26 cellular contexts compared by ENCODE assay signal in the genomic region with DNA sequence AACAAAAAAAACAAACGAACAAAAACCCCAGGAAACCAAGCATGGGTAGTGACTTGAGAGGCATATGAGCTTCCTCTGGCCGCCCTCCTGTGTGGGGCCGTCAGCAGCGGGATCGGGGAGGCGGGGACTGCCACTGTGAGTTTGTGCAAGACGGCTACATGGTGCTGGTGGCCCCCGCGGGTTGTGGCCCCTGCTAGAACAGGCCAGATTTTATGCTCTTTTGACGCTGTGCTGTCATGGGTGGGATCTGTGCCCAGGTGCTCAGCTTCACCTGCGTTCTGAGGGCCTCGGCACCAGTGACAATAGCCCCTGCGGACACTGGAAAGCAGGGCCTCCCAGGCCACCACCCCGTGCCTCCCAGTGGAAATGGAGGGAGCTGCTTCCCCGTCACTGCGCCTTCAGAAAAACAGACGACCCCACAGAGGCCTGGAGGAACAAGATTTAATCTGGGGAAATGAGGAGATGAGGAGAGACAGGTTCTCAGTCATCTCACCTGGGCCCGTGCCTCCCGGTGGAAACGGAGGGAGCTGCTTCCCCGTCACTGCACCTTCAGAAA. TPM values are rescaled to one million over a fixed set of nuclear protein-coding genes. Genes with fewer than 3 reads are reported as not detected.
"Had no signal": no experiment of that assay in that cellular context is flagged by ENCODE, and none has a peak within 500 bp of the region (broad histone marks: within the 10 kb centered on the region; RNA-seq: fewer than 3 reads in every experiment).

No MANE protein-coding gene starts in this region.

- ATAC-seq: activated CD8-positive, alpha-beta memory T cell treated with anti-CD3 and anti-CD28 coated beads, Interleukin-2, amount 10 ng/mL, durations not matched to agents 7 days and 5 days; activated CD8-positive, alpha-beta T cell treated with anti-CD3 and anti-CD28 coated beads, Interleukin-2, amount 10 ng/mL, durations not matched to agents 7 days and 5 days had no signal

- DNase-seq: activated CD4-positive, alpha-beta T cell treated with anti-CD3 and anti-CD28 coated beads for 48 hours; activated CD4-positive, alpha-beta T cell treated with anti-CD3 and anti-CD28 coated beads, Interleukin-2, amount 50 U/mL, for 4 hours; activated CD4-positive, CD25-positive, alpha-beta regulatory T cell treated with anti-CD3 and anti-CD28 coated beads, Interleukin-2, amount 50 U/mL, for 72 hours; activated CD8-positive, alpha-beta memory T cell treated with anti-CD3 and anti-CD28 coated beads, Interleukin-2, amount 10 ng/mL, durations not matched to agents 7 days and 5 days; activated CD8-positive, alpha-beta T cell treated with anti-CD3 and anti-CD28 coated beads, Interleukin-2, amount 10 ng/mL, durations not matched to agents 7 days and 5 days; activated effector memory CD4-positive, alpha-beta T cell treated with Interleukin-2 at 50 U/mL for 16 hours; activated naive CD4-positive, alpha-beta T cell treated with Interleukin-2 at 50 U/mL for 16 hours; activated T-cell treated with anti-CD3 and anti-CD28 coated beads, Interleukin-2, amount 50 U/mL, for 24 hours; cerebellar nuclear complex; KG1; NCI-H1092; NCI-H1930; NCI-H2107; NCI-H345; NCI-H510A; NCI-H526 treated with DMSO at 0.1 percent for 48 hours; NCI-H82; Peyer's patch; Right ventricle myocardium superior; T-helper 1 cell had no signal

- H3K36me3 Mint-ChIP-seq: activated CD8-positive, alpha-beta memory T cell treated with anti-CD3 and anti-CD28 coated beads, Interleukin-2, amount 10 ng/mL, durations not matched to agents 7 days and 5 days; activated naive CD8-positive, alpha-beta T cell had no signal

- H3K4me1 ChIP-seq: SJSA1 had no signal

- H3K9me3 ChIP-seq: Peyer's patch, SJSA1 had no signal

- H3K4me3 Mint-ChIP-seq: activated CD8-positive, alpha-beta memory T cell treated with anti-CD3 and anti-CD28 coated beads, Interleukin-2, amount 10 ng/mL, durations not matched to agents 7 days and 5 days; activated CD8-positive, alpha-beta T cell treated with anti-CD3 and anti-CD28 coated beads, Interleukin-2, amount 10 ng/mL, durations not matched to agents 7 days and 5 days; activated naive CD8-positive, alpha-beta T cell; activated T-cell treated with anti-CD3 and anti-CD28 coated beads, Interleukin-2, amount 50 U/mL, for 24 hours; activated T-helper 1 cell treated with anti-CD3 and anti-CD28 coated beads, Interleukin-12 subunit alpha, Interleukin-12 subunit beta, Interleukin-2, Interleukin-4 antibody, amounts not matched to agents 30 ng/mL and 10 ng/mL and 1 ng/mL, durations not matched to agents 14 hours and 24 hours and 36 hours had no signal

- H3K27ac ChIP-seq: Peyer's patch, RWPE1, SJSA1 had no signal

- H3K36me3 ChIP-seq: Peyer's patch, SJSA1 had no signal

- H3K9me3 Mint-ChIP-seq: activated T-cell treated with anti-CD3 and anti-CD28 coated beads, Interleukin-2, amount 50 U/mL, for 24 hours; activated T-helper 1 cell treated with anti-CD3 and anti-CD28 coated beads, Interleukin-12 subunit alpha, Interleukin-12 subunit beta, Interleukin-2, Interleukin-4 antibody, amounts not matched to agents 30 ng/mL and 10 ng/mL and 1 ng/mL, durations not matched to agents 14 hours and 24 hours and 36 hours had no signal

- H3K4me3 ChIP-seq: Peyer's patch, SJSA1 had no signal

- H3K27ac Mint-ChIP-seq: activated CD8-positive, alpha-beta memory T cell treated with anti-CD3 and anti-CD28 coated beads, Interleukin-2, amount 10 ng/mL, durations not matched to agents 7 days and 5 days; activated CD8-positive, alpha-beta T cell treated with anti-CD3 and anti-CD28 coated beads, Interleukin-2, amount 10 ng/mL, durations not matched to agents 7 days and 5 days; activated naive CD8-positive, alpha-beta T cell; activated T-cell treated with anti-CD3 and anti-CD28 coated beads, Interleukin-2, amount 50 U/mL, for 24 hours; activated T-helper 1 cell treated with anti-CD3 and anti-CD28 coated beads, Interleukin-12 subunit alpha, Interleukin-12 subunit beta, Interleukin-2, Interleukin-4 antibody, amounts not matched to agents 30 ng/mL and 10 ng/mL and 1 ng/mL, durations not matched to agents 14 hours and 24 hours and 36 hours had no signal

RNA-seq across cellular contexts. Expression of a gene that starts 4.7 kb away (rescaled TPM):
- total RNA-seq: activated CD8-positive, alpha-beta T cell treated with anti-CD3 and anti-CD28 coated beads, Interleukin-2, amount 10 ng/mL, durations not matched to agents 7 days and 5 days; activated T-helper 1 cell treated with anti-CD3 and anti-CD28 coated beads, Interleukin-12 subunit alpha, Interleukin-12 subunit beta, Interleukin-2, Interleukin-4 antibody, amounts not matched to agents 30 ng/mL and 10 ng/mL and 1 ng/mL, durations not matched to agents 14 hours and 24 hours and 36 hours; LHCN-M2; M059J; Peyer's patch; SJSA1 had no signal

RNA-seq across cellular contexts. Expression of a gene that starts 21.7 kb away (rescaled TPM):
- total RNA-seq: activated CD8-positive, alpha-beta T cell treated with anti-CD3 and anti-CD28 coated beads, Interleukin-2, amount 10 ng/mL, durations not matched to agents 7 days and 5 days had no signal
